In genomic region chr12:48618541-48618940, GRCh38 we compare ENCODE assay signal across 8 cellular contexts. TPM values are rescaled to one million over a fixed set of nuclear protein-coding genes. Genes with fewer than 3 reads are reported as not detected.
DNase-seq lines count a peak whose midpoint lies in the region; ATAC-seq, FAIRE-seq and TF ChIP-seq lines count a peak whose summit lies in the region.

No MANE protein-coding gene starts in this region.

- peak; percentile 97 for TF ChIP-seq CTCF in A549 (IDR thresholded peaks at IDR 0.05)
- peak; percentile 97 for TF ChIP-seq CTCF in PC-9 (conservative IDR thresholded peaks at IDR 0.05)
- TF ChIP-seq CTCF in fibroblast of mammary gland (conservative IDR thresholded peaks at IDR 0.05; ENCODE audit: control insufficient read depth, insufficient read depth, low read depth, low read length) = peak; percentile 100
- TF ChIP-seq CTCF in neural progenitor cell (IDR thresholded peaks at IDR 0.05) = peak; percentile 97

- H3K27ac Mint-ChIP-seq in activated T-cell treated with anti-CD3 and anti-CD28 coated beads, Interleukin-2, amount 50 U/mL, for 24 hours = no peak overlapping the region
- H3K27ac Mint-ChIP-seq in neural progenitor cell = no peak overlapping the region
- H3K27ac Mint-ChIP-seq in stimulated activated naive CD8-positive, alpha-beta T cell treated with anti-CD3 and anti-CD28 coated beads, Interleukin-15, amount 100 ng/mL, for 72 hours = no peak overlapping the region

- ATAC-seq in A549 (peak; percentile 98), GM18519 (IDR thresholded peaks at IDR 0.05; ENCODE audit: low FRiP score, unreplicated experiment) (peak; percentile 49)
- peak; percentile 92 for ATAC-seq in stimulated activated naive CD8-positive, alpha-beta T cell treated with anti-CD3 and anti-CD28 coated beads, Interleukin-15, amount 100 ng/mL, for 72 hours

- H3K4me2 ChIP-seq in A549 = no peak overlapping the region
- H3K4me2 ChIP-seq in Karpas-422 (ENCODE audit: low read depth, low read length, poor library complexity, severe bottlenecking) = no peak overlapping the region
- no peak overlapping the region for H3K4me2 ChIP-seq in PC-9
- H3K4me2 ChIP-seq in neural progenitor cell = no peak overlapping the region

- H3K9me2 ChIP-seq in Karpas-422 (replicated peaks; ENCODE audit: insufficient read depth, low read length) = no peaks in the 10 kb centered on the region
- H3K9me2 ChIP-seq in PC-9 (ENCODE audit: insufficient read depth) = no peaks in the 10 kb centered on the region

- H3K4me1 ChIP-seq in A549 = no peaks in the 10 kb centered on the region
- no peaks in the 10 kb centered on the region for H3K4me1 ChIP-seq in Karpas-422 (ENCODE audit: low read length)
- no peaks in the 10 kb centered on the region for H3K4me1 ChIP-seq in PC-9 (replicated peaks; ENCODE audit: insufficient read depth)
- H3K4me1 ChIP-seq in neural progenitor cell = no peaks in the 10 kb centered on the region

- intact Hi-C loops in PC-9 (cut with micrococcal nuclease; ENCODE audit: unreplicated experiment) = loop anchor here (1.0 to 10.0 kb wide), 7 partner anchors 76 to 903 kb away; partner anchors contain the start of genes ASB8, CCDC184 and VDR

- peaks cover 45% of the 10 kb centered on the region for H3K27me3 Mint-ChIP-seq in activated T-cell treated with anti-CD3 and anti-CD28 coated beads, Interleukin-2, amount 50 U/mL, for 24 hours
- H3K27me3 Mint-ChIP-seq in neural progenitor cell (ENCODE audit: insufficient read depth, low read depth) = no peaks in the 10 kb centered on the region
- H3K27me3 Mint-ChIP-seq in stimulated activated naive CD8-positive, alpha-beta T cell treated with anti-CD3 and anti-CD28 coated beads, Interleukin-15, amount 100 ng/mL, for 72 hours = peaks cover 41% of the 10 kb centered on the region

- H3K9ac ChIP-seq in Karpas-422 (ENCODE audit: low read length) (no peak overlapping the region), neural progenitor cell (no peak overlapping the region)

- H4K20me1 ChIP-seq in Karpas-422 (ENCODE audit: insufficient read depth, low read depth, low read length) (no peaks in the 10 kb centered on the region), PC-9 (ENCODE audit: insufficient read depth) (no peaks in the 10 kb centered on the region), neural progenitor cell (ENCODE audit: low read depth) (no peaks in the 10 kb centered on the region)

- H3K27me3 ChIP-seq in Karpas-422 (ENCODE audit: low read length) (no peaks in the 10 kb centered on the region), PC-9 (ENCODE audit: insufficient read depth, low read depth) (peaks cover 27% of the 10 kb centered on the region), neural progenitor cell (no peaks in the 10 kb centered on the region)

- peaks cover 7% of the 10 kb centered on the region for H3K9me3 Mint-ChIP-seq in activated T-cell treated with anti-CD3 and anti-CD28 coated beads, Interleukin-2, amount 50 U/mL, for 24 hours
- peaks cover 13% of the 10 kb centered on the region for H3K9me3 Mint-ChIP-seq in neural progenitor cell
- H3K9me3 Mint-ChIP-seq in stimulated activated naive CD8-positive, alpha-beta T cell treated with anti-CD3 and anti-CD28 coated beads, Interleukin-15, amount 100 ng/mL, for 72 hours = peaks cover 8 to 12% of the 10 kb centered on the region in 2 donors

- TF ChIP-seq RAD21 in A549 (conservative IDR thresholded peaks at IDR 0.05 in 1 of 2, IDR thresholded peaks at IDR 0.05 in 1 of 2) = peak; percentile 96 to 98

- H3K4me3 ChIP-seq in A549 = no peak overlapping the region
- no peak overlapping the region for H3K4me3 ChIP-seq in Karpas-422 (ENCODE audit: low read length)
- no peak overlapping the region for H3K4me3 ChIP-seq in PC-9
- no peak overlapping the region for H3K4me3 ChIP-seq in fibroblast of mammary gland (ENCODE audit: control insufficient read depth, low read depth, low read length)
- no peak overlapping the region for H3K4me3 ChIP-seq in neural progenitor cell

- BruUV-seq in PC-9 (replicated peaks; lab: Mats Ljungman, UMichigan) = no TSS peak

- H3K27ac ChIP-seq in A549 = no peak overlapping the region
- H3K27ac ChIP-seq in Karpas-422 (ENCODE audit: low read length) = no peak overlapping the region
- H3K27ac ChIP-seq in PC-9 = no peak overlapping the region
- no peak overlapping the region for H3K27ac ChIP-seq in neural progenitor cell

- WGBS in A549 (ENCODE audit: missing lambda C conversion rate) = 8% methylated on average over 7 of the region's 7 CpGs

- CTCF ChIA-PET in A549 (lab: Yijun Ruan, JAX) (interaction anchor here (0.6 to 7.8 kb wide), 77 partner anchors 9 to 901 kb away, joined by 3 to 88 read pairs (median 4); partner anchors contain the start of genes ASB8, CCDC184, LALBA and OR10AD1), PC-9 (lab: Charles Lee) (interaction anchor here (1.0 kb wide), 1 partner anchor 421 kb away, joined by 3 read pairs; no protein-coding TSS in a partner anchor)

- no peaks in the 10 kb centered on the region for H3K79me2 ChIP-seq in Karpas-422 (ENCODE audit: low read length)
- H3K79me2 ChIP-seq in PC-9 (ENCODE audit: low read depth) = no peaks in the 10 kb centered on the region
- H3K79me2 ChIP-seq in neural progenitor cell (ENCODE audit: low read depth) = no peaks in the 10 kb centered on the region

- H3K36me3 Mint-ChIP-seq in activated T-cell treated with anti-CD3 and anti-CD28 coated beads, Interleukin-2, amount 50 U/mL, for 24 hours (ENCODE audit: low read depth) = no peaks in the 10 kb centered on the region
- no peaks in the 10 kb centered on the region for H3K36me3 Mint-ChIP-seq in neural progenitor cell

- no peak for TF ChIP-seq POLR2A in A549 (IDR thresholded peaks at IDR 0.05; ENCODE audit: low read length)

- peaks cover 4% of the 10 kb centered on the region for H3K4me1 Mint-ChIP-seq in activated T-cell treated with anti-CD3 and anti-CD28 coated beads, Interleukin-2, amount 50 U/mL, for 24 hours (ENCODE audit: low read depth)
- peaks cover 2% of the 10 kb centered on the region for H3K4me1 Mint-ChIP-seq in neural progenitor cell
- H3K4me1 Mint-ChIP-seq in stimulated activated naive CD8-positive, alpha-beta T cell treated with anti-CD3 and anti-CD28 coated beads, Interleukin-15, amount 100 ng/mL, for 72 hours = peaks cover 5% of the 10 kb centered on the region

- H3F3A ChIP-seq in PC-9 (ENCODE audit: insufficient read depth, low read depth) = no peaks in the 10 kb centered on the region
- no peaks in the 10 kb centered on the region for H3F3A ChIP-seq in neural progenitor cell (ENCODE audit: low read depth)

- DNase-seq in A549 (ENCODE audit: low read depth in 1 of 2, low spot score in 1 of 2) = peak; percentile 70 to 82
- DNase-seq in Karpas-422 = peak; percentile 91
- DNase-seq in PC-9 = peak; percentile 63 to 69
- peak; percentile 70 for DNase-seq in activated T-cell treated with anti-CD3 and anti-CD28 coated beads, Interleukin-2, amount 50 U/mL, for 24 hours
- peak; percentile 72 for DNase-seq in fibroblast of mammary gland (ENCODE audit: low read depth)
- DNase-seq in neural progenitor cell (ENCODE audit: low spot score) = peak; percentile 84
- DNase-seq in stimulated activated naive CD8-positive, alpha-beta T cell treated with anti-CD3 and anti-CD28 coated beads, Interleukin-15, amount 100 ng/mL, for 72 hours = peak; percentile 77 to 78

- TF ChIP-seq EP300 in A549 (IDR thresholded peaks at IDR 0.05) = no peak

- FAIRE-seq in A549 (lab: Jason Lieb, UNC) = peak; percentile 95

- H3K36me3 ChIP-seq in Karpas-422 (ENCODE audit: insufficient read depth, low read length) (no peaks in the 10 kb centered on the region), PC-9 (ENCODE audit: low read depth) (no peaks in the 10 kb centered on the region), neural progenitor cell (no peaks in the 10 kb centered on the region)

- H3K9me3 ChIP-seq in A549 (no peaks in the 10 kb centered on the region), Karpas-422 (ENCODE audit: low read length) (no peaks in the 10 kb centered on the region), PC-9 (ENCODE audit: insufficient read depth, low read depth) (no peaks in the 10 kb centered on the region), neural progenitor cell (ENCODE audit: low read depth) (no peaks in the 10 kb centered on the region)

- H2AFZ ChIP-seq in Karpas-422 (ENCODE audit: low read length) (no peak overlapping the region), PC-9 (no peak overlapping the region), neural progenitor cell (replicated peaks) (peak overlapping the region; percentile 91)

- H3K4me3 Mint-ChIP-seq in activated T-cell treated with anti-CD3 and anti-CD28 coated beads, Interleukin-2, amount 50 U/mL, for 24 hours = no peak overlapping the region
- no peak overlapping the region for H3K4me3 Mint-ChIP-seq in neural progenitor cell
- H3K4me3 Mint-ChIP-seq in stimulated activated naive CD8-positive, alpha-beta T cell treated with anti-CD3 and anti-CD28 coated beads, Interleukin-15, amount 100 ng/mL, for 72 hours = no peak overlapping the region

- POLR2A ChIA-PET in A549 (lab: Yijun Ruan, JAX) = interaction anchor here (1.2 kb wide), 1 partner anchor 76 kb away, joined by 3 read pairs; no protein-coding TSS in a partner anchor
- POLR2A ChIA-PET in PC-9 (lab: Charles Lee; ENCODE audit: unreplicated experiment) = interaction anchor here (0.6 kb wide), 1 partner anchor 22 kb away, joined by 3 read pairs; no protein-coding TSS in a partner anchor

TF ChIP-seq in A549, 52 proteins besides CTCF, POLR2A, EP300 and RAD21 (continues in another document):
- TF ChIP-seq NFE2L2 (conservative IDR thresholded peaks at IDR 0.05; ENCODE audit: low read length) = no peak
- TF ChIP-seq JUN (IDR thresholded peaks at IDR 0.05) = no peak
- TF ChIP-seq, protein P1, sequence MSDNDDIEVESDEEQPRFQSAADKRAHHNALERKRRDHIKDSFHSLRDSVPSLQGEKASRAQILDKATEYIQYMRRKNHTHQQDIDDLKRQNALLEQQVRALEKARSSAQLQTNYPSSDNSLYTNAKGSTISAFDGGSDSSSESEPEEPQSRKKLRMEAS (IDR thresholded peaks at IDR 0.05) = no peak
- TF ChIP-seq HES2 (IDR thresholded peaks at IDR 0.05) = no peak

RNA-seq across cellular contexts. Expression of gene LALBA, which starts 48.7 kb away (rescaled TPM):
- polyA plus RNA-seq in A549 (2011; rRNA removed) = not detected in 2 replicates
- polyA plus RNA-seq in A549 (2012; cell fraction: cytosol; rRNA removed) = not detected in 2 replicates
- not detected in 2 replicates for polyA plus RNA-seq in A549 (2012; cell fraction: nucleus; rRNA removed)
- not detected in 3 replicates for polyA plus RNA-seq in A549 (2017; fragmentation: RNase III; extraction: RNeasy Plus Mini Kit Qiagen cat#74134 plus additional on column Dnase treatment)
- not detected in 2 replicates for polyA minus RNA-seq in A549 (2011; rRNA and poly(A)+ RNA removed)
- not detected in 2 replicates for total RNA-seq in Karpas-422 (2014; rRNA removed; shearing (Covaris generic); ENCODE audit: low replicate concordance)
- not detected in 2 replicates for total RNA-seq in PC-9 (2021)
- not detected in 2 replicates for total RNA-seq in neural progenitor cell (ENCODE audit: low replicate concordance)
